Comparison of ENCODE assay signal across 10 cellular contexts in genomic region chr3:105746226-105746996, GRCh38.
DNase-seq lines count a peak whose midpoint lies in the region; ATAC-seq, FAIRE-seq and TF ChIP-seq lines count a peak whose summit lies in the region.
"Had no signal": no experiment of that assay in that cellular context is flagged by ENCODE, and none has a peak within 500 bp of the region (broad histone marks: within the 10 kb centered on the region; RNA-seq: fewer than 3 reads in every experiment).

No MANE protein-coding gene starts in this region.

- H3K36me3 Mint-ChIP-seq in activated naive CD8-positive, alpha-beta T cell treated with anti-CD3 and anti-CD28 coated beads, Interleukin-2, amount 50 U/mL, for 24 hours (ENCODE audit: low read depth), result peaks cover 70% of the 10 kb centered on the region
- H3K36me3 Mint-ChIP-seq in naive B cell, result peaks cover 11 to 12% of the 10 kb centered on the region in 2 donors

- H3K27me3 Mint-ChIP-seq in activated naive CD8-positive, alpha-beta T cell treated with anti-CD3 and anti-CD28 coated beads, Interleukin-2, amount 50 U/mL, for 24 hours, result no peaks in the 10 kb centered on the region
- no peaks in the 10 kb centered on the region for H3K27me3 Mint-ChIP-seq in naive B cell
- H3K27me3 Mint-ChIP-seq: progenitor cell of endocrine pancreas had no signal

- peaks cover 5% of the 10 kb centered on the region for H3K9me3 Mint-ChIP-seq in activated naive CD8-positive, alpha-beta T cell treated with anti-CD3 and anti-CD28 coated beads, Interleukin-2, amount 50 U/mL, for 24 hours
- peaks cover 0 to 4% (median 0%) of the 10 kb centered on the region in 7 donors for H3K9me3 Mint-ChIP-seq in naive B cell

- peak overlapping the region; percentile 77 for H3K4me3 Mint-ChIP-seq in activated naive CD8-positive, alpha-beta T cell treated with anti-CD3 and anti-CD28 coated beads, Interleukin-2, amount 50 U/mL, for 24 hours
- peak overlapping the region in 2 of 8 donors; percentile 10 to 39 for H3K4me3 Mint-ChIP-seq in naive B cell

- DNase-seq in GM12891 (ENCODE audit: insufficient read length, low spot score), result no peak
- no peak for DNase-seq in activated naive CD8-positive, alpha-beta T cell treated with anti-CD3 and anti-CD28 coated beads, Interleukin-2, amount 50 U/mL, for 24 hours
- DNase-seq in naive B cell, result no peak
- DNase-seq in HTR-8/SVneo (ENCODE audit: insufficient read length, low spot score), result no peak
- no peak for DNase-seq in DMS114 treated with DMSO at 0.1 percent for 48 hours (lab: John Stamatoyannopoulos, UW; ENCODE audit: unreplicated experiment)

- peak; percentile 92 for ATAC-seq in HG02759 (IDR thresholded peaks at IDR 0.05; ENCODE audit: unreplicated experiment)
- peak; percentile 78 for ATAC-seq in activated naive CD8-positive, alpha-beta T cell treated with anti-CD3 and anti-CD28 coated beads, Interleukin-2, amount 50 U/mL, for 24 hours
- no peak for ATAC-seq in naive B cell (ENCODE audit: low read depth in 2 of 2)
- no peak for ATAC-seq in GM21367 (IDR thresholded peaks at IDR 0.05; ENCODE audit: unreplicated experiment)
- no peak for ATAC-seq in HG02642 (IDR thresholded peaks at IDR 0.05; ENCODE audit: poor library complexity, unreplicated experiment)

- peaks cover 84% of the 10 kb centered on the region for H3K4me1 Mint-ChIP-seq in activated naive CD8-positive, alpha-beta T cell treated with anti-CD3 and anti-CD28 coated beads, Interleukin-2, amount 50 U/mL, for 24 hours
- H3K4me1 Mint-ChIP-seq in naive B cell, result peaks cover 20 to 39% (median 37%) of the 10 kb centered on the region in 3 donors

- H3K27ac Mint-ChIP-seq in activated naive CD8-positive, alpha-beta T cell treated with anti-CD3 and anti-CD28 coated beads, Interleukin-2, amount 50 U/mL, for 24 hours, result peak overlapping the region; percentile 95
- peak overlapping the region in 5 of 6 donors; percentile 3 to 77 (median 26) for H3K27ac Mint-ChIP-seq in naive B cell

- no peak for TF ChIP-seq POLR2A in GM12891 (IDR thresholded peaks at IDR 0.05; ENCODE audit: low read depth, low read length)

- FAIRE-seq in GM12891 (lab: Jason Lieb, UNC), result peak; percentile 80
- no peak for FAIRE-seq in HTR-8/SVneo (lab: Jason Lieb, UNC)
- FAIRE-seq: TTC549 had no signal

TF ChIP-seq in GM12891, 5 proteins besides CTCF, POLR2A, EP300 and RAD21:
- TF ChIP-seq SPI1 (IDR thresholded peaks at IDR 0.05; ENCODE audit: low read depth, low read length), result peak; percentile 50; the same call in 1 of the 2 replicates
- no peak for TF ChIP-seq POLR2AphosphoS5 (IDR thresholded peaks at IDR 0.05; ENCODE audit: low read depth, low read length)
TF ChIP-seq in GM12891: peak in this region for 1.

Comparison
In these comparisons a context has a peak if more than half of its experiments do, and no peak if none do; other contexts are left out.
1. ATAC-seq: peak in HG02759 (single experiment) and activated naive CD8-positive, alpha-beta T cell treated with anti-CD3 and anti-CD28 coated beads, Interleukin-2, amount 50 U/mL, for 24 hours (single experiment); none in naive B cell (0 of 2), GM21367 (single experiment) and HG02642 (single experiment).